9 cellular contexts compared by ENCODE assay signal in the genomic region with DNA sequence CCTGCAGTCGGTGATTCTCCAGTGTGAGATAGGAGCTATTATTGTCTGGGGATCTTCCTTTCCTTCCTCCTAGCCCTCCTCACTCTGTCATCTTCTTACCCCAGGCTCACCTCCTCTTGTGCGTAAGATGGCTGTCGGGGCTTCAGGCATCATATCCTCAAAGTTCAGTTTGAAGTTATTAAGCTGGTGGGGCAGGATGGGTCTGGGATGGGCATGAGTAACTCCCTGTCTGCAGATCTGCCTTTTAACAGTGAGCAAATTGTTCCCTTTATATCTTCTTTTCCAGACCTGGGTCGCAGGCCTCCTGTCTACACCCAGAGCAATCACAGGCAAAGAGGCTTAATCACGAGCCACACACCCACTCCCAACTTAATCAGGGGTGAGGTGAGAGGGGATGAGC. TPM values are rescaled to one million over a fixed set of nuclear protein-coding genes. Genes with fewer than 3 reads are reported as not detected.
DNase-seq lines count a peak whose midpoint lies in the region; ATAC-seq, FAIRE-seq and TF ChIP-seq lines count a peak whose summit lies in the region.
"Had no signal": no experiment of that assay in that cellular context is flagged by ENCODE, and none has a peak within 500 bp of the region (broad histone marks: within the 10 kb centered on the region; RNA-seq: fewer than 3 reads in every experiment).

No MANE protein-coding gene starts in this region.

- CTCF ChIA-PET in K562 (lab: Yijun Ruan, JAX; ENCODE audit: low intra/inter-chr PET ratio): no interaction called here

- H2AFZ ChIP-seq in K562 (ENCODE audit: low read depth, low read length): peak overlapping the region; percentile 83

- TF ChIP-seq POLR2A in K562 (conservative IDR thresholded peaks at IDR 0.05): no peak

- peaks cover 37% of the 10 kb centered on the region for H3K79me2 ChIP-seq in K562 (ENCODE audit: control insufficient read depth, insufficient read depth, low read length)

- H3K4me3 ChIP-seq in BLaER1 treated with 17β-estradiol and CSF1 and Interleukin-3, amounts not matched to agents 10 nM and 100 nM: peak overlapping the region in 9 of 10 experiments; percentile 54 to 74 (median 61); a peak in 16 of 20 replicates
- H3K4me3 ChIP-seq in K562 (no peak overlapping the region), mucosa of stomach (ENCODE audit: low read length) (no peak overlapping the region)

- H3K27ac ChIP-seq in BLaER1 treated with 17β-estradiol and CSF1 and Interleukin-3, amounts not matched to agents 10 nM and 100 nM: peak overlapping the region in 5 of 11 experiments; percentile 40 to 88 (median 84); a peak in 8 of 22 replicates
- peak overlapping the region; percentile 90 for H3K27ac ChIP-seq in KOPT-K1 (ENCODE audit: low read depth, low read length, poor library complexity, severe bottlenecking)
- no peak overlapping the region for H3K27ac ChIP-seq in K562 (ENCODE audit: extremely low read depth, low read depth, low read length)

- peaks cover 0 to 10% (median 0%) of the 10 kb centered on the region in 11 experiments; a peak in 1 of 22 replicates for H4K20me1 ChIP-seq in BLaER1 treated with 17β-estradiol and CSF1 and Interleukin-3, amounts not matched to agents 10 nM and 100 nM
- 0 out of 2 replicates have a peak, but pooled peaks cover 4% of the 10 kb centered on the region for H4K20me1 ChIP-seq in K562 (replicated peaks; ENCODE audit: control insufficient read depth, insufficient read depth, low read length)

- no peak for TF ChIP-seq RAD21 in K562 (CRISPR knock-in tag; conservative IDR thresholded peaks at IDR 0.05 in 1 of 2, IDR thresholded peaks at IDR 0.05 in 1 of 2)

- no peak for TF ChIP-seq CTCF in K562 (IDR thresholded peaks at IDR 0.05 in 2 of 3, conservative IDR thresholded peaks at IDR 0.05 in 1 of 3; ENCODE audit: insufficient read depth in 2 of 3, low read depth in 1 of 3, low read length in 3 of 3)

- no peaks in the 10 kb centered on the region for H3K9me1 ChIP-seq in K562 (ENCODE audit: control insufficient read depth, insufficient read depth, low read length)

- no peak for DNase-seq in K562 (ENCODE audit: extremely low read depth in 1 of 4, low spot score in 3 of 4)
- DNase-seq in DMS 273 (lab: John Stamatoyannopoulos, UW; ENCODE audit: unreplicated experiment): no peak
- DNase-seq in NCI-H2196 treated with DMSO at 0.1 percent for 48 hours (lab: John Stamatoyannopoulos, UW; ENCODE audit: unreplicated experiment): no peak

- WGBS in K562 (ENCODE audit: insufficient coverage, low coverage, missing lambda C conversion rate): 49% methylated on average over 5 of the region's 5 CpGs

- in situ Hi-C loops in K562 (cut with MboI): no loop called here

- peaks cover 32 to 52% (median 42%) of the 10 kb centered on the region in 10 experiments for H3K4me1 ChIP-seq in BLaER1 treated with 17β-estradiol and CSF1 and Interleukin-3, amounts not matched to agents 10 nM and 100 nM
- H3K4me1 ChIP-seq in K562 (replicated peaks in 1 of 2; ENCODE audit: control insufficient read depth in 2 of 2, insufficient read depth in 2 of 2, low read length in 2 of 2): peaks cover 11 to 17% of the 10 kb centered on the region in 2 experiments; a peak in 4 of 5 replicates
- H3K4me1 ChIP-seq in mucosa of stomach (ENCODE audit: control insufficient read depth, insufficient read depth, low read length): peaks cover 2% of the 10 kb centered on the region

- intact Hi-C loops in K562 (cut with micrococcal nuclease): loop anchor here (10.0 kb wide), 1 partner anchor 807 kb away; a partner anchor contains a TSS

- BruUV-seq in K562 (replicated peaks; lab: Mats Ljungman, UMichigan): no TSS peak

- H3K36me3 ChIP-seq in BLaER1 treated with 17β-estradiol and CSF1 and Interleukin-3, amounts not matched to agents 10 nM and 100 nM: no peaks in the 10 kb centered on the region
- H3K36me3 ChIP-seq in KOPT-K1 (ENCODE audit: insufficient read depth, low read length) (no peaks in the 10 kb centered on the region), K562 (ENCODE audit: control insufficient read depth, insufficient read depth, low read length) (peaks cover 4% of the 10 kb centered on the region; the same call in 2 of the 3 replicates), mucosa of stomach (ENCODE audit: control insufficient read depth, insufficient read depth, low read length) (no peaks in the 10 kb centered on the region)

- peak overlapping the region; percentile 52 to 72 (median 66) for H3K4me2 ChIP-seq in BLaER1 treated with 17β-estradiol and CSF1 and Interleukin-3, amounts not matched to agents 10 nM and 100 nM
- peak overlapping the region; percentile 75 for H3K4me2 ChIP-seq in K562 (ENCODE audit: insufficient read depth, low read length)

- no peaks in the 10 kb centered on the region for H3K27me3 ChIP-seq in BLaER1 treated with 17β-estradiol and CSF1 and Interleukin-3, amounts not matched to agents 10 nM and 100 nM
- no peaks in the 10 kb centered on the region for H3K27me3 ChIP-seq in K562 (ENCODE audit: control insufficient read depth in 2 of 2, insufficient read depth in 2 of 2, low read length in 2 of 2)
- H3K27me3 ChIP-seq in mucosa of stomach (ENCODE audit: control insufficient read depth, insufficient read depth, low read length): no peaks in the 10 kb centered on the region

- POLR2A ChIA-PET in K562 (lab: Yijun Ruan, JAX): no interaction called here

- no peak for TF ChIP-seq EP300 in K562 (IDR thresholded peaks at IDR 0.05; ENCODE audit: low read length)

- peaks cover 0 to 13% (median 4%) of the 10 kb centered on the region in 11 experiments; a peak in 7 of 22 replicates for H3K9me3 ChIP-seq in BLaER1 treated with 17β-estradiol and CSF1 and Interleukin-3, amounts not matched to agents 10 nM and 100 nM (replicated peaks in 1 of 11)
- no peaks in the 10 kb centered on the region for H3K9me3 ChIP-seq in KOPT-K1 (ENCODE audit: insufficient read depth, low read length, poor library complexity, severe bottlenecking)
- H3K9me3 ChIP-seq in K562 (replicated peaks; ENCODE audit: control insufficient read depth, insufficient read depth, low read depth, low read length): no peaks in the 10 kb centered on the region; the same call in 1 of the 2 replicates
- no peaks in the 10 kb centered on the region for H3K9me3 ChIP-seq in mucosa of stomach (ENCODE audit: control insufficient read depth, low read length)

- no peak for FAIRE-seq in K562 (lab: Jason Lieb, UNC)
- FAIRE-seq: endometrium had no signal

- peak overlapping the region in 9 of 11 experiments; percentile 17 to 87 (median 81); a peak in 14 of 22 replicates for H3K9ac ChIP-seq in BLaER1 treated with 17β-estradiol and CSF1 and Interleukin-3, amounts not matched to agents 10 nM and 100 nM
- H3K9ac ChIP-seq in K562 (ENCODE audit: insufficient read depth in 1 of 2, low read depth in 2 of 2, low read length in 2 of 2) (0 out of 4 replicates have a peak overlapping the region, but pooled peaks of 1 of the 2 experiments have one; percentile 57), mucosa of stomach (ENCODE audit: low read length) (peak overlapping the region; percentile 74)

- ATAC-seq in K562: no peak
- ATAC-seq in GM18907 (IDR thresholded peaks at IDR 0.05; ENCODE audit: unreplicated experiment): no peak
- no peak for ATAC-seq in GM18520 (IDR thresholded peaks at IDR 0.05; ENCODE audit: unreplicated experiment)

TF ChIP-seq in K562, 482 proteins besides CTCF, POLR2A, EP300 and RAD21:
- TF ChIP-seq FOXK1 (CRISPR knock-in tag; IDR thresholded peaks at IDR 0.05; ENCODE audit: borderline replicate concordance) (no peak), POLR2H (tag; IDR thresholded peaks at IDR 0.05; ENCODE audit: low read depth) (no peak), BMI1 (IDR thresholded peaks at IDR 0.05; ENCODE audit: low read length) (no peak), CBFA2T3 (IDR thresholded peaks at IDR 0.05) (peak; percentile 33; the same call in 1 of the 2 replicates), GABPB1 (CRISPR knock-in tag; IDR thresholded peaks at IDR 0.05) (no peak), HIVEP1 (CRISPR knock-in tag; IDR thresholded peaks at IDR 0.05) (no peak)

RNA-seq across cellular contexts. Expression of a gene that starts 0.9 kb away (rescaled TPM):
- 33.7 and 89.5 TPM in 2 replicates for total RNA-seq in K562 (2011; cell fraction: chromatin; rRNA removed; ENCODE audit: low replicate concordance)
- total RNA-seq in K562 (2011; cell fraction: nucleolus; rRNA removed): 12.2 and 16.1 TPM in 2 replicates
- total RNA-seq in K562 (2011; cell fraction: nucleoplasm; rRNA removed): 27.9 and 35.1 TPM in 2 replicates
- total RNA-seq in K562 (2014; rRNA removed): 14.1 and 16.7 TPM in 2 replicates
- total RNA-seq in K562 (2014; rRNA removed; fragmentation: Illumina TruSeq; extraction: Trizol): 18.1 and 25.2 TPM in 2 replicates
- total RNA-seq in K562 (2015; rRNA removed; fragmentation: Illumina TruSeq; extraction: Trizol): 22.5 and 25.7 TPM in 2 replicates
- 24.2 and 24.9 TPM in 2 replicates for total RNA-seq in K562 (2021)
- polyA plus RNA-seq in K562 (2011; rRNA removed): 19.5 and 35.4 TPM in 2 replicates
- 16.8 and 22.8 TPM in 2 replicates for polyA plus RNA-seq in K562 (2011; cell fraction: cytosol; rRNA removed)
- 37.4 and 57.2 TPM in 2 replicates for polyA plus RNA-seq in K562 (2011; cell fraction: nucleus; rRNA removed)
- polyA plus RNA-seq in K562 (2012): 16.1 and 17.9 TPM in 2 replicates
- polyA plus RNA-seq in K562 (2014; fragmentation: Illumina TruSeq; extraction: Trizol): 22.6 and 25.8 TPM in 2 replicates
- 1 to 10 TPM in 1 of 2 experiments, under 1 TPM in 1; 0.96 to 1.0 TPM for polyA plus RNA-seq in K562 (2014; fragmentation: Nextera tagmentation; extraction: Ambion mirVana)
- polyA plus RNA-seq in K562 (2014; rRNA removed): 22.4 and 22.7 TPM in 2 replicates
- 38.0 and 48.5 TPM in 2 replicates for polyA minus RNA-seq in K562 (2011; rRNA and poly(A)+ RNA removed)
- 14.4 and 18.8 TPM in 2 replicates for polyA minus RNA-seq in K562 (2011; cell fraction: cytosol; rRNA and poly(A)+ RNA removed)
- 15.1 and 17.4 TPM in 2 replicates for polyA minus RNA-seq in K562 (2011; cell fraction: nucleus; rRNA and poly(A)+ RNA removed)

Comparison
In these comparisons a context has a peak if more than half of its experiments do, and no peak if none do; other contexts are left out.
1. H3K4me3 ChIP-seq: peak in BLaER1 treated with 17β-estradiol and CSF1 and Interleukin-3, amounts not matched to agents 10 nM and 100 nM (9 of 10); none in K562 (single experiment) and mucosa of stomach (single experiment).